19 cellular contexts compared by ENCODE assay signal in genomic region chr5:124446125-124446524, GRCh38.
"Had no signal": no experiment of that assay in that cellular context is flagged by ENCODE, and none has a peak within 500 bp of the region (broad histone marks: within the 10 kb centered on the region; RNA-seq: fewer than 3 reads in every experiment).

No MANE protein-coding gene starts in this region.

- H3K36me3 Mint-ChIP-seq: activated CD8-positive, alpha-beta memory T cell treated with anti-CD3 and anti-CD28 coated beads, Interleukin-2, amount 10 ng/mL, durations not matched to agents 7 days and 5 days; activated naive CD4-positive, alpha-beta T cell treated with anti-CD3 and anti-CD28 coated beads, Interleukin-2, amount 50 U/mL, for 72 hours; immature natural killer cell; natural killer cell had no signal

- H3K36me3 ChIP-seq: brain microvascular endothelial cell, ovary, thyroid gland had no signal

- H3K27me3 Mint-ChIP-seq: activated CD8-positive, alpha-beta memory T cell treated with anti-CD3 and anti-CD28 coated beads, Interleukin-2, amount 10 ng/mL, durations not matched to agents 7 days and 5 days; dendritic cell treated with granulocyte-macrophage colony-stimulating factor and Interleukin-4, amounts not matched to agents 40 ng/mL and 50 ng/mL, for 4 days had no signal

- H3K9me3 ChIP-seq: ovary, thyroid gland had no signal

- H3K9me3 Mint-ChIP-seq: dendritic cell treated with granulocyte-macrophage colony-stimulating factor and Interleukin-4, amounts not matched to agents 40 ng/mL and 50 ng/mL, for 4 days; immature natural killer cell; natural killer cell; stimulated activated naive CD8-positive, alpha-beta T cell treated with anti-CD3 and anti-CD28 coated beads, Interleukin-15, Interleukin-2, amounts not matched to agents 100 ng/mL and 50 ng/mL, for 24 hours had no signal

- DNase-seq: activated CD4-positive, alpha-beta T cell treated with anti-CD3 and anti-CD28 coated beads, Interleukin-2, amount 50 U/mL, for 48 hours; activated CD4-positive, CD25-positive, alpha-beta regulatory T cell treated with anti-CD3 and anti-CD28 coated beads, Interleukin-2, amount 50 U/mL, for 72 hours; activated CD8-positive, alpha-beta memory T cell treated with anti-CD3 and anti-CD28 coated beads, Interleukin-2, amount 10 ng/mL, durations not matched to agents 7 days and 5 days; activated effector memory CD4-positive, alpha-beta T cell treated with anti-CD3 and anti-CD28 coated beads, Interleukin-2, amount 50 U/mL, for 16 hours; activated T-cell treated with anti-CD3 and anti-CD28 coated beads, Interleukin-2, amount 50 U/mL, for 4 hours; amniotic stem cell; brain microvascular endothelial cell; cerebellar nuclear complex; immature natural killer cell; left colon; mammary epithelial cell; natural killer cell; ovary; stimulated activated CD4-positive, alpha-beta T cell treated with anti-CD3 and anti-CD28 coated beads, Interleukin-4, amount 100 ng/mL, for 1 hour; stimulated activated CD8-positive, alpha-beta memory T cell treated with anti-CD3 and anti-CD28 coated beads, Interleukin-4, amount 100 ng/mL, for 48 hours; thyroid gland had no signal

- H3K27ac Mint-ChIP-seq: activated CD8-positive, alpha-beta memory T cell treated with anti-CD3 and anti-CD28 coated beads, Interleukin-2, amount 10 ng/mL, durations not matched to agents 7 days and 5 days; activated naive CD4-positive, alpha-beta T cell treated with anti-CD3 and anti-CD28 coated beads, Interleukin-2, amount 50 U/mL, for 72 hours; dendritic cell treated with granulocyte-macrophage colony-stimulating factor and Interleukin-4, amounts not matched to agents 40 ng/mL and 50 ng/mL, for 4 days; immature natural killer cell; natural killer cell; stimulated activated naive CD8-positive, alpha-beta T cell treated with anti-CD3 and anti-CD28 coated beads, Interleukin-15, Interleukin-2, amounts not matched to agents 100 ng/mL and 50 ng/mL, for 24 hours had no signal

- H3K4me3 ChIP-seq: ovary, thyroid gland had no signal

- H3K27me3 ChIP-seq: brain microvascular endothelial cell, ovary, thyroid gland had no signal

- H3K27ac ChIP-seq: brain microvascular endothelial cell, ovary, thyroid gland had no signal

- H3K4me3 Mint-ChIP-seq: activated CD8-positive, alpha-beta memory T cell treated with anti-CD3 and anti-CD28 coated beads, Interleukin-2, amount 10 ng/mL, durations not matched to agents 7 days and 5 days; activated T-cell treated with anti-CD3 and anti-CD28 coated beads, Interleukin-2, amount 50 U/mL, for 4 hours; dendritic cell treated with granulocyte-macrophage colony-stimulating factor and Interleukin-4, amounts not matched to agents 40 ng/mL and 50 ng/mL, for 4 days; immature natural killer cell; natural killer cell; stimulated activated naive CD8-positive, alpha-beta T cell treated with anti-CD3 and anti-CD28 coated beads, Interleukin-15, Interleukin-2, amounts not matched to agents 100 ng/mL and 50 ng/mL, for 24 hours had no signal

- H3K4me1 Mint-ChIP-seq: immature natural killer cell, natural killer cell had no signal
